ENCODE assay signal across 8 cellular contexts in genomic region chr15:22838292-22839042, GRCh38. TPM values are rescaled to one million over a fixed set of nuclear protein-coding genes. Genes with fewer than 3 reads are reported as not detected.
DNase-seq lines count a peak whose midpoint lies in the region; ATAC-seq and TF ChIP-seq lines count a peak whose summit lies in the region.

Gene NIPA2 (plus strand): TSS chr15:22838666. CDS start chr15:22851732, 13,066 bp downstream.

- H3K4me3 ChIP-seq in Jurkat, Clone E6-1 (ENCODE audit: low read length) = peak within 1 kb of the TSS; percentile 81
- H3K4me3 ChIP-seq in PC-9 (peak within 1 kb of the TSS; percentile 96), epithelial cell of proximal tubule (ENCODE audit: low read depth, low read length) (peak within 1 kb of the TSS; percentile 86), mucosa of rectum (ENCODE audit: low read length in 2 of 2) (peak within 1 kb of the TSS; percentile 80 to 97)

- peak within 1 kb of the TSS; percentile 98 for H3K4me2 ChIP-seq in PC-9

- no peak for TF ChIP-seq CTCF in PC-9 (conservative IDR thresholded peaks at IDR 0.05)
- no peak for TF ChIP-seq CTCF in epithelial cell of proximal tubule (conservative IDR thresholded peaks at IDR 0.05; ENCODE audit: low read depth, low read length)

- H3K27ac ChIP-seq in PC-9 (peak within 1 kb of the TSS; percentile 80), mucosa of rectum (ENCODE audit: low read depth in 2 of 2, low read length in 2 of 2) (peak within 1 kb of the TSS; percentile 95 to 99)

- H3F3A ChIP-seq in PC-9 (ENCODE audit: insufficient read depth, low read depth) = peaks cover 13% of the 10 kb centered on the region

- peak within 1 kb of the TSS; percentile 96 for H2AFZ ChIP-seq in PC-9

- H4K20me1 ChIP-seq in PC-9 (ENCODE audit: insufficient read depth) = peaks cover 13% of the 10 kb centered on the region; the same call in 1 of the 2 replicates

- no peaks in the 10 kb centered on the region for H3K9me2 ChIP-seq in PC-9 (ENCODE audit: insufficient read depth)

- H3K27me3 ChIP-seq in PC-9 (ENCODE audit: insufficient read depth, low read depth) (no peaks in the 10 kb centered on the region), mucosa of rectum (ENCODE audit: control insufficient read depth in 2 of 2, insufficient read depth in 2 of 2, low read length in 2 of 2) (no peaks in the 10 kb centered on the region)

- peaks cover 7% of the 10 kb centered on the region for H3K4me1 ChIP-seq in PC-9 (replicated peaks; ENCODE audit: insufficient read depth)
- H3K4me1 ChIP-seq in mucosa of rectum (ENCODE audit: control insufficient read depth in 2 of 2, insufficient read depth in 2 of 2, low read length in 2 of 2) = peaks cover 9 to 16% of the 10 kb centered on the region in 2 donors

- peak within 1 kb of the TSS; percentile 91 to 97 for H3K9ac ChIP-seq in mucosa of rectum (ENCODE audit: low read depth in 1 of 2, low read length in 2 of 2)

- H3K36me3 ChIP-seq in PC-9 (ENCODE audit: low read depth) = no peaks in the 10 kb centered on the region
- peaks cover 3 to 4% of the 10 kb centered on the region in 2 donors for H3K36me3 ChIP-seq in mucosa of rectum (ENCODE audit: control insufficient read depth in 2 of 2, insufficient read depth in 2 of 2, low read length in 2 of 2)

- DNase-seq in DMS153 (lab: John Stamatoyannopoulos, UW) (peak; percentile 91), PC-9 (peak; percentile 90 to 99), epithelial cell of proximal tubule (ENCODE audit: low read depth) (peak; percentile 62)
- peak; percentile 95 for DNase-seq in Jurkat, Clone E6-1 (ENCODE audit: low read depth, low spot score)
- DNase-seq in activated T-cell treated with anti-CD3 and anti-CD28 coated beads, Interleukin-2, amount 50 U/mL, for 1 hour = peak; percentile 100
- peak; percentile 99 for DNase-seq in stimulated activated CD8-positive, alpha-beta memory T cell treated with anti-CD3 and anti-CD28 coated beads, Interleukin-4, amount 100 ng/mL, for 48 hours

- intact Hi-C loops in PC-9 (cut with micrococcal nuclease; ENCODE audit: unreplicated experiment) = loop anchor here (1.0 to 2.0 kb wide), 4 partner anchors 52 to 201 kb away; partner anchors contain the start of genes NIPA1 and TUBGCP5

- peak; percentile 68 for ATAC-seq in GM21619 (IDR thresholded peaks at IDR 0.05; ENCODE audit: unreplicated experiment)

- POLR2A ChIA-PET in PC-9 (lab: Charles Lee; ENCODE audit: unreplicated experiment) = interaction anchor here (0.6 to 0.7 kb wide), 3 partner anchors 190 to 1294 kb away, joined by 3 read pairs; no protein-coding TSS in a partner anchor

- BruUV-seq in PC-9 (replicated peaks; lab: Mats Ljungman, UMichigan) = TSS peak; percentile 53

- H3K9me3 ChIP-seq in PC-9 (ENCODE audit: insufficient read depth, low read depth) (no peaks in the 10 kb centered on the region), mucosa of rectum (ENCODE audit: control insufficient read depth in 2 of 2, low read length in 2 of 2) (no peaks in the 10 kb centered on the region)

- H3K79me2 ChIP-seq in PC-9 (ENCODE audit: low read depth) = peaks cover 48% of the 10 kb centered on the region

- CTCF ChIA-PET in PC-9 (lab: Charles Lee) = no interaction called here

RNA-seq across cellular contexts. Expression of gene NIPA2, which starts in this region (rescaled TPM):
- 56.7 TPM for polyA plus RNA-seq in Jurkat, Clone E6-1 (2012; ENCODE audit: insufficient read depth, insufficient read length)
- 48.4 and 65.6 TPM in 2 replicates for total RNA-seq in PC-9 (2021)
- 54.7 and 94.4 TPM in 2 replicates for total RNA-seq in epithelial cell of proximal tubule

Comparison
In these comparisons a context has a peak if more than half of its experiments do, and no peak if none do; other contexts are left out.
1. Peak in every context shown above with its lines: DNase-seq, ATAC-seq, H3K4me3 ChIP-seq and H3K27ac ChIP-seq.